ENCODE assay signal across 7 cellular contexts in genomic region chr15:74957301-74958035, GRCh38. TPM values are rescaled to one million over a fixed set of nuclear protein-coding genes. Genes with fewer than 3 reads are reported as not detected.
DNase-seq lines count a peak whose midpoint lies in the region; ATAC-seq and TF ChIP-seq lines count a peak whose summit lies in the region.

No MANE protein-coding gene starts in this region.

- H3K9ac ChIP-seq in neural progenitor cell: no peak overlapping the region

- no peaks in the 10 kb centered on the region for H3K36me3 Mint-ChIP-seq in neural progenitor cell

- TF ChIP-seq CTCF in neural progenitor cell (IDR thresholded peaks at IDR 0.05): no peak

- DNase-seq in HCEC 1CT (peak; percentile 35), RPMI7951 (ENCODE audit: low read depth) (peak; percentile 63), neural progenitor cell (ENCODE audit: low spot score) (peak; percentile 49)

- H3F3A ChIP-seq in neural progenitor cell (ENCODE audit: low read depth): peaks cover 38% of the 10 kb centered on the region

- peaks cover 11% of the 10 kb centered on the region for H4K20me1 ChIP-seq in neural progenitor cell (ENCODE audit: low read depth)

- H3K9me3 Mint-ChIP-seq in neural progenitor cell: no peaks in the 10 kb centered on the region

- H3K9me3 ChIP-seq in esophagus (ENCODE audit: control insufficient read depth in 2 of 2, insufficient read depth in 1 of 2, low read depth in 1 of 2, low read length in 1 of 2) (no peaks in the 10 kb centered on the region), neural progenitor cell (ENCODE audit: low read depth) (no peaks in the 10 kb centered on the region)

- peaks cover 54% of the 10 kb centered on the region for H3K27me3 Mint-ChIP-seq in neural progenitor cell (ENCODE audit: insufficient read depth, low read depth)

- peaks cover 5 to 23% of the 10 kb centered on the region in 2 donors for H3K4me1 ChIP-seq in esophagus (ENCODE audit: control insufficient read depth in 2 of 2, insufficient read depth in 2 of 2, low read length in 1 of 2)
- peaks cover 28% of the 10 kb centered on the region for H3K4me1 ChIP-seq in neural progenitor cell

- H3K27me3 ChIP-seq in esophagus (ENCODE audit: control insufficient read depth in 1 of 2, insufficient read depth in 2 of 2, low read length in 2 of 2) (peaks cover 0 to 10% of the 10 kb centered on the region in 2 donors), neural progenitor cell (peaks cover 80% of the 10 kb centered on the region)

- H3K4me3 ChIP-seq in esophagus (ENCODE audit: low read depth in 1 of 2, low read length in 2 of 2) (peak overlapping the region; percentile 48 to 50), neural progenitor cell (peak overlapping the region; percentile 49)

- H2AFZ ChIP-seq in neural progenitor cell (replicated peaks): peak overlapping the region; percentile 54

- H3K27ac Mint-ChIP-seq in neural progenitor cell: no peak overlapping the region

- WGBS in esophagus, 2 donors: 3 to 4% methylated on average over 45 to 46 of the region's 46 CpGs

- H3K4me1 Mint-ChIP-seq in neural progenitor cell: peaks cover 24% of the 10 kb centered on the region

- H3K36me3 ChIP-seq in esophagus (ENCODE audit: control insufficient read depth in 2 of 2, insufficient read depth in 2 of 2, low read length in 1 of 2) (no peaks in the 10 kb centered on the region), neural progenitor cell (no peaks in the 10 kb centered on the region)

- H3K4me3 Mint-ChIP-seq in neural progenitor cell: peak overlapping the region; percentile 82

- ATAC-seq in GM18858 (IDR thresholded peaks at IDR 0.05; ENCODE audit: unreplicated experiment): no peak
- no peak for ATAC-seq in GM18868 (IDR thresholded peaks at IDR 0.05; ENCODE audit: unreplicated experiment)
- ATAC-seq in HG02642 (IDR thresholded peaks at IDR 0.05; ENCODE audit: poor library complexity, unreplicated experiment): no peak

- peak overlapping the region; percentile 78 for H3K4me2 ChIP-seq in neural progenitor cell

- H3K79me2 ChIP-seq in neural progenitor cell (ENCODE audit: low read depth): no peaks in the 10 kb centered on the region

- peak overlapping the region; percentile 74 to 89 for H3K27ac ChIP-seq in esophagus (ENCODE audit: low read depth in 2 of 2, low read length in 1 of 2)
- H3K27ac ChIP-seq in neural progenitor cell: no peak overlapping the region

RNA-seq across cellular contexts. Expression of gene RPP25, which starts 0.9 kb away (rescaled TPM):
- 9.7 and 14.9 TPM in 2 replicates for total RNA-seq in RPMI7951 (2014; rRNA removed; shearing (Covaris generic))
- polyA plus RNA-seq in esophagus: 1 to 10 TPM; 2.8 to 7.4 TPM
- total RNA-seq in neural progenitor cell (ENCODE audit: low replicate concordance): 2.5 and 7.2 TPM in 2 replicates

RNA-seq across cellular contexts. Expression of gene COX5A, which starts 19.6 kb away (rescaled TPM):
- total RNA-seq in RPMI7951 (2014; rRNA removed; shearing (Covaris generic)): 133 and 184 TPM in 2 replicates
- 100 to 1,000 TPM; 196 to 331 TPM for polyA plus RNA-seq in esophagus
- total RNA-seq in neural progenitor cell (ENCODE audit: low replicate concordance): 144 and 200 TPM in 2 replicates

RNA-seq across cellular contexts. Expression of gene SCAMP5, which starts 37.9 kb away (rescaled TPM):
- 4.0 and 4.4 TPM in 2 replicates for total RNA-seq in RPMI7951 (2014; rRNA removed; shearing (Covaris generic))
- polyA plus RNA-seq in esophagus: under 1 TPM; 0.24 to 0.41 TPM
- total RNA-seq in neural progenitor cell (ENCODE audit: low replicate concordance): 16.4 and 24.9 TPM in 2 replicates

RNA-seq across cellular contexts. Expression of gene FAM219B, which starts 50.8 kb away (rescaled TPM):
- 38.9 and 41.2 TPM in 2 replicates for total RNA-seq in RPMI7951 (2014; rRNA removed; shearing (Covaris generic))
- polyA plus RNA-seq in esophagus: 10 to 100 TPM; 46.4 to 53.0 TPM
- total RNA-seq in neural progenitor cell (ENCODE audit: low replicate concordance): 120 and 124 TPM in 2 replicates
